In genomic region chr16:589658-590159, GRCh38 we compare ENCODE assay signal across 1 cellular context.
TF ChIP-seq lines count a peak whose summit lies in the region.

Gene RAB40C (plus strand): TSS chr16:590066. CDS start chr16:590292, 226 bp downstream.

TF ChIP-seq in HepG2, 621 proteins besides CTCF, POLR2A, EP300 and RAD21 (continued from another document):
- no peak for TF ChIP-seq HNF4G (IDR thresholded peaks at IDR 0.05; ENCODE audit: borderline replicate concordance, low read depth, low read length)
- no peak for TF ChIP-seq HNF4G (CRISPR knock-in tag; IDR thresholded peaks at IDR 0.05; ENCODE audit: borderline replicate concordance, low read depth)
- TF ChIP-seq GMEB2 (CRISPR knock-in tag; IDR thresholded peaks at IDR 0.05; ENCODE audit: low read depth): peak; percentile 30
- 0 out of 2 replicates have a peak, but pooled peaks have one; percentile 50 for TF ChIP-seq PCBP1 (IDR thresholded peaks at IDR 0.05; ENCODE audit: borderline replicate concordance, low read depth, low read length)
- no peak for TF ChIP-seq SIX1 (CRISPR knock-in tag; IDR thresholded peaks at IDR 0.05; ENCODE audit: borderline replicate concordance)
- TF ChIP-seq CHD2 (IDR thresholded peaks at IDR 0.05; ENCODE audit: low read depth, low read length): peak; percentile 81
- no peak for TF ChIP-seq CREBL2 (CRISPR knock-in tag; IDR thresholded peaks at IDR 0.05; ENCODE audit: borderline replicate concordance)
- no peak for TF ChIP-seq ZNF260 (CRISPR knock-in tag; IDR thresholded peaks at IDR 0.05; ENCODE audit: borderline replicate concordance, low read depth)
- peak; percentile 18; the same call in 1 of the 2 replicates for TF ChIP-seq TGIF2 (CRISPR knock-in tag; IDR thresholded peaks at IDR 0.05)
- TF ChIP-seq SMC3 (IDR thresholded peaks at IDR 0.05; ENCODE audit: low read length): no peak
- TF ChIP-seq PRDM4 (CRISPR knock-in tag; IDR thresholded peaks at IDR 0.05; ENCODE audit: borderline replicate concordance): no peak
- TF ChIP-seq CERS6 (CRISPR knock-in tag; IDR thresholded peaks at IDR 0.05): no peak
- TF ChIP-seq THYN1 (CRISPR knock-in tag; IDR thresholded peaks at IDR 0.05; ENCODE audit: borderline replicate concordance, low read depth): no peak
- peak; percentile 72 for TF ChIP-seq ZBTB2 (CRISPR knock-in tag; IDR thresholded peaks at IDR 0.05; ENCODE audit: low read depth)
- no peak for TF ChIP-seq SKIL (CRISPR knock-in tag; IDR thresholded peaks at IDR 0.05; ENCODE audit: borderline replicate concordance)
- TF ChIP-seq NFIC (IDR thresholded peaks at IDR 0.05; ENCODE audit: low read length): no peak
- no peak for TF ChIP-seq ZNF296 (CRISPR knock-in tag; conservative IDR thresholded peaks at IDR 0.05)
- TF ChIP-seq ZNF83 (CRISPR knock-in tag; IDR thresholded peaks at IDR 0.05; ENCODE audit: borderline replicate concordance): peak; percentile 81; the same call in 1 of the 2 replicates
- 0 out of 2 replicates have a peak, but pooled peaks have one; percentile 44 for TF ChIP-seq ATF1 (CRISPR knock-in tag; IDR thresholded peaks at IDR 0.05)
- no peak for TF ChIP-seq ONECUT2 (CRISPR knock-in tag; IDR thresholded peaks at IDR 0.05)
- TF ChIP-seq ZBTB1 (CRISPR knock-in tag; IDR thresholded peaks at IDR 0.05; ENCODE audit: borderline replicate concordance): no peak
- TF ChIP-seq ZNF687 (CRISPR knock-in tag; IDR thresholded peaks at IDR 0.05): peak; percentile 11
TF ChIP-seq in HepG2: peak in this region for 43.
